17 cellular contexts compared by ENCODE assay signal in genomic region chr5:120509056-120509455, GRCh38. TPM values are rescaled to one million over a fixed set of nuclear protein-coding genes. Genes with fewer than 3 reads are reported as not detected.
"Had no signal": no experiment of that assay in that cellular context is flagged by ENCODE, and none has a peak within 500 bp of the region (broad histone marks: within the 10 kb centered on the region; RNA-seq: fewer than 3 reads in every experiment).

No MANE protein-coding gene starts in this region.

- FAIRE-seq: endothelial cell of umbilical vein, small intestine had no signal

- H3K4me3 Mint-ChIP-seq: activated B cell treated with CpG ODN at 0.5 μM for 24 hours; activated CD4-positive, alpha-beta T cell treated with anti-CD3 and anti-CD28 coated beads, Interleukin-2, amount 10 ng/mL, durations not matched to agents 24 days and 14 days; activated naive CD4-positive, alpha-beta T cell treated with anti-CD3 and anti-CD28 coated beads for 36 hours; naive thymus-derived CD8-positive, alpha-beta T cell; stimulated activated naive B cell treated with anti-CD40 and anti-IgM and Interleukin-4, amounts not matched to agents 10 μg/mL and 1 μg/mL and 100 μg/mL, for 72 hours had no signal

- H3K36me3 Mint-ChIP-seq: naive thymus-derived CD8-positive, alpha-beta T cell; stimulated activated naive B cell treated with anti-CD40 and anti-IgM and Interleukin-4, amounts not matched to agents 10 μg/mL and 1 μg/mL and 100 μg/mL, for 72 hours had no signal

- H3K4me1 Mint-ChIP-seq: activated B cell treated with CpG ODN at 0.5 μM for 24 hours; activated CD4-positive, alpha-beta T cell treated with anti-CD3 and anti-CD28 coated beads, Interleukin-2, amount 10 ng/mL, durations not matched to agents 24 days and 14 days; naive thymus-derived CD8-positive, alpha-beta T cell; stimulated activated naive B cell treated with anti-CD40 and anti-IgM and Interleukin-4, amounts not matched to agents 10 μg/mL and 1 μg/mL and 100 μg/mL, for 72 hours had no signal

- ATAC-seq: mucosa of descending colon; naive thymus-derived CD8-positive, alpha-beta T cell; right cardiac atrium; stimulated activated naive B cell treated with anti-CD40 and anti-IgM and Interleukin-4, amounts not matched to agents 10 μg/mL and 1 μg/mL and 100 μg/mL, for 72 hours had no signal

- H3K27ac Mint-ChIP-seq: activated B cell treated with CpG ODN at 0.5 μM for 24 hours; activated CD4-positive, alpha-beta T cell treated with anti-CD3 and anti-CD28 coated beads, Interleukin-2, amount 10 ng/mL, durations not matched to agents 24 days and 14 days; activated naive CD4-positive, alpha-beta T cell treated with anti-CD3 and anti-CD28 coated beads for 36 hours; naive thymus-derived CD8-positive, alpha-beta T cell; progenitor cell of endocrine pancreas; stimulated activated naive B cell treated with anti-CD40 and anti-IgM and Interleukin-4, amounts not matched to agents 10 μg/mL and 1 μg/mL and 100 μg/mL, for 72 hours had no signal

- H3K9me3 Mint-ChIP-seq: activated B cell treated with CpG ODN at 0.5 μM for 24 hours; activated CD4-positive, alpha-beta T cell treated with anti-CD3 and anti-CD28 coated beads, Interleukin-2, amount 10 ng/mL, durations not matched to agents 24 days and 14 days; activated naive CD4-positive, alpha-beta T cell treated with anti-CD3 and anti-CD28 coated beads for 36 hours had no signal

- H3K27me3 Mint-ChIP-seq: activated B cell treated with CpG ODN at 0.5 μM for 24 hours; activated CD4-positive, alpha-beta T cell treated with anti-CD3 and anti-CD28 coated beads, Interleukin-2, amount 10 ng/mL, durations not matched to agents 24 days and 14 days had no signal

- DNase-seq: activated B cell treated with CpG ODN at 0.5 μM for 24 hours; activated CD4-positive, alpha-beta T cell treated with anti-CD3 and anti-CD28 coated beads, Interleukin-2, amount 10 ng/mL, durations not matched to agents 24 days and 14 days; activated CD8-positive, alpha-beta memory T cell treated with anti-CD3 and anti-CD28 coated beads for 24 hours; activated naive CD4-positive, alpha-beta T cell treated with anti-CD3 and anti-CD28 coated beads for 36 hours; adrenal gland; colonic mucosa; mucosa of descending colon; naive thymus-derived CD8-positive, alpha-beta T cell; nucleus accumbens; right cardiac atrium; small intestine; stimulated activated CD4-positive, alpha-beta T cell treated with anti-CD3 and anti-CD28 coated beads, Interleukin-1b, Interleukin-23, amount 100 ng/mL, for 48 hours; stimulated activated naive B cell treated with anti-CD40 and anti-IgM and Interleukin-4, amounts not matched to agents 10 μg/mL and 1 μg/mL and 100 μg/mL, for 72 hours; trophoblast cell had no signal

RNA-seq across cellular contexts. Expression of gene PRR16, which starts 45.0 kb away (rescaled TPM):
- total RNA-seq: activated CD4-positive, alpha-beta T cell treated with anti-CD3 and anti-CD28 coated beads, Interleukin-2, amount 10 ng/mL, durations not matched to agents 24 days and 14 days; activated naive CD4-positive, alpha-beta T cell treated with anti-CD3 and anti-CD28 coated beads for 36 hours; lung microvascular endothelial cell; naive thymus-derived CD8-positive, alpha-beta T cell; progenitor cell of endocrine pancreas had no signal
